Comparison of ENCODE assay signal across 8 cellular contexts in genomic region chr2:118185210-118186109, GRCh38.
DNase-seq lines count a peak whose midpoint lies in the region; ATAC-seq and TF ChIP-seq lines count a peak whose summit lies in the region.

No MANE protein-coding gene starts in this region.

- no peaks in the 10 kb centered on the region for H3K9me3 Mint-ChIP-seq in WTC11

- H3K36me3 ChIP-seq in smooth muscle cell (ENCODE audit: low read depth) = no peaks in the 10 kb centered on the region

- ATAC-seq in HG02763 (IDR thresholded peaks at IDR 0.05; ENCODE audit: unreplicated experiment) (peak; percentile 72), WTC11 (peak; percentile 65)

- CTCF ChIA-PET in WTC11 (lab: Charles Lee) = interaction anchor here (0.7 kb wide), 1 partner anchor 183 kb away, joined by 3 read pairs; no protein-coding TSS in a partner anchor

- H3K27ac ChIP-seq in smooth muscle cell (ENCODE audit: low read depth) = peak overlapping the region; percentile 69

- H3K27me3 Mint-ChIP-seq in WTC11 (ENCODE audit: low read depth) = peaks cover 11% of the 10 kb centered on the region

- peak overlapping the region; percentile 60 for H3K4me3 ChIP-seq in smooth muscle cell

- DNase-seq in NCI-H2196 (lab: John Stamatoyannopoulos, UW; ENCODE audit: unreplicated experiment) (peak; percentile 48), NCI-H2196 treated with DMSO at 0.1 percent for 48 hours (lab: John Stamatoyannopoulos, UW; ENCODE audit: unreplicated experiment) (no peak), NCI-H1417 (lab: John Stamatoyannopoulos, UW) (peak; percentile 37 to 91 (median 81)), WTC11 (ENCODE audit: low spot score) (peak; percentile 62), islet precursor cell (peak; percentile 72), smooth muscle cell (lab: John Stamatoyannopoulos, UW; ENCODE audit: unreplicated experiment) (peak; percentile 26)
- peak; percentile 41 for DNase-seq in central memory CD4-positive, alpha-beta T cell

- peak overlapping the region; percentile 88 for H3K4me3 Mint-ChIP-seq in WTC11

- H3K27ac Mint-ChIP-seq in WTC11 = peak overlapping the region; percentile 99

- no peaks in the 10 kb centered on the region for H4K20me1 ChIP-seq in smooth muscle cell (ENCODE audit: low read depth)

- H3K4me2 ChIP-seq in smooth muscle cell = peak overlapping the region; percentile 87

- peaks cover under 1% of the 10 kb centered on the region for H3K27me3 ChIP-seq in smooth muscle cell (ENCODE audit: low read depth)

- H3K9ac ChIP-seq in smooth muscle cell (ENCODE audit: low read depth) = peak overlapping the region; percentile 54

- no peaks in the 10 kb centered on the region for H3K36me3 Mint-ChIP-seq in WTC11

- POLR2A ChIA-PET in WTC11 (lab: Charles Lee) = interaction anchor here (1.0 to 2.7 kb wide), 2 partner anchors 16 to 97 kb away, joined by 3 to 8 read pairs; partner anchors contain the start of gene INSIG2

- 6% methylated on average over 30 of the region's 33 CpGs for WGBS in smooth muscle cell (ENCODE audit: low lambda C conversion rate)

- peaks cover 43% of the 10 kb centered on the region for H3K4me1 Mint-ChIP-seq in WTC11

- peaks cover 6% of the 10 kb centered on the region for H3K4me1 ChIP-seq in smooth muscle cell (ENCODE audit: low read depth)

- H2AFZ ChIP-seq in smooth muscle cell (ENCODE audit: low read depth) = peak overlapping the region; percentile 97

- no peak for TF ChIP-seq CTCF in WTC11 (IDR thresholded peaks at IDR 0.05)
- TF ChIP-seq CTCF in smooth muscle cell (IDR thresholded peaks at IDR 0.05; ENCODE audit: borderline replicate concordance, insufficient read depth, poor library complexity, severe bottlenecking) = no peak

- no peaks in the 10 kb centered on the region for H3K9me3 ChIP-seq in smooth muscle cell (replicated peaks; ENCODE audit: low read depth)

- no peaks in the 10 kb centered on the region for H3K79me2 ChIP-seq in smooth muscle cell (ENCODE audit: low read depth)

- H3F3A ChIP-seq in smooth muscle cell (ENCODE audit: low read depth) = no peaks in the 10 kb centered on the region

TF ChIP-seq in WTC11, 78 proteins besides CTCF, POLR2A, EP300 and RAD21:
- TF ChIP-seq RELA (CRISPR knock-in tag; IDR thresholded peaks at IDR 0.05; ENCODE audit: borderline replicate concordance) (no peak), ATF1 (CRISPR knock-in tag; IDR thresholded peaks at IDR 0.05) (no peak), ZNF423 (CRISPR knock-in tag; IDR thresholded peaks at IDR 0.05) (no peak), ZNF121 (CRISPR knock-in tag; IDR thresholded peaks at IDR 0.05) (no peak), TCF7 (CRISPR knock-in tag; IDR thresholded peaks at IDR 0.05; ENCODE audit: low read depth) (no peak), ELF4 (CRISPR knock-in tag; IDR thresholded peaks at IDR 0.05; ENCODE audit: low read depth) (no peak), EMX1 (CRISPR knock-in tag; IDR thresholded peaks at IDR 0.05) (0 out of 2 replicates have a peak, but pooled peaks have one; percentile 34)
- TF ChIP-seq, protein P1, sequence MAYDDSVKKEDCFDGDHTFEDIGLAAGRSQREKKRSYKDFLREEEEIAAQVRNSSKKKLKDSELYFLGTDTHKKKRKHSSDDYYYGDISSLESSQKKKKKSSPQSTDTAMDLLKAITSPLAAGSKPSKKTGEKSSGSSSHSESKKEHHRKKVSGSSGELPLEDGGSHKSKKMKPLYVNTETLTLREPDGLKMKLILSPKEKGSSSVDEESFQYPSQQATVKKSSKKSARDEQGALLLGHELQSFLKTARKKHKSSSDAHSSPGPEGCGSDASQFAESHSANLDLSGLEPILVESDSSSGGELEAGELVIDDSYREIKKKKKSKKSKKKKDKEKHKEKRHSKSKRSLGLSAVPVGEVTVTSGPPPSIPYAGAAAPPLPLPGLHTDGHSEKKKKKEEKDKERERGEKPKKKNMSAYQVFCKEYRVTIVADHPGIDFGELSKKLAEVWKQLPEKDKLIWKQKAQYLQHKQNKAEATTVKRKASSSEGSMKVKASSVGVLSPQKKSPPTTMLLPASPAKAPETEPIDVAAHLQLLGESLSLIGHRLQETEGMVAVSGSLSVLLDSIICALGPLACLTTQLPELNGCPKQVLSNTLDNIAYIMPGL (CRISPR knock-in tag; IDR thresholded peaks at IDR 0.05) = no peak
- TF ChIP-seq, protein P2, sequence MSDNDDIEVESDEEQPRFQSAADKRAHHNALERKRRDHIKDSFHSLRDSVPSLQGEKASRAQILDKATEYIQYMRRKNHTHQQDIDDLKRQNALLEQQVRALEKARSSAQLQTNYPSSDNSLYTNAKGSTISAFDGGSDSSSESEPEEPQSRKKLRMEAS (CRISPR knock-in tag; IDR thresholded peaks at IDR 0.05) = no peak
TF ChIP-seq in WTC11: peak in this region for 1.
